Comparison of ENCODE assay signal across 8 cellular contexts in genomic region chr1:28088168-28088961, GRCh38. TPM values are rescaled to one million over a fixed set of nuclear protein-coding genes. Genes with fewer than 3 reads are reported as not detected.
DNase-seq lines count a peak whose midpoint lies in the region; ATAC-seq, FAIRE-seq and TF ChIP-seq lines count a peak whose summit lies in the region.

Gene EYA3 (minus strand): TSS chr1:28088610. CDS start chr1:28058026, 30,584 bp downstream.

- intact Hi-C loops in natural killer cell (cut with micrococcal nuclease): loop anchor here (1.0 to 5.0 kb wide), 4 partner anchors 111 to 419 kb away; partner anchors contain the start of gene RCC1

- no peaks in the 10 kb centered on the region for H3K9me3 Mint-ChIP-seq in natural killer cell

- no peaks in the 10 kb centered on the region for H3K36me3 ChIP-seq in Loucy (ENCODE audit: insufficient read depth, low read length)

- FAIRE-seq in H54 (lab: Jason Lieb, UNC): peak; percentile 91

- H2AFZ ChIP-seq in Loucy (ENCODE audit: low read length): peak within 1 kb of the TSS; percentile 91

- peaks cover 32% of the 10 kb centered on the region for H3K4me1 ChIP-seq in Loucy (ENCODE audit: insufficient read depth, low read length, poor library complexity, severe bottlenecking)

- peak within 1 kb of the TSS; percentile 94 for H3K4me3 Mint-ChIP-seq in natural killer cell

- H3K9me3 ChIP-seq in Loucy (ENCODE audit: insufficient read depth, low read depth, low read length): no peaks in the 10 kb centered on the region

- peaks cover 48 to 50% of the 10 kb centered on the region in 2 donors for H3K4me1 Mint-ChIP-seq in natural killer cell

- no peaks in the 10 kb centered on the region for H3K27me3 ChIP-seq in Loucy (ENCODE audit: insufficient read depth, low read length, poor library complexity, severe bottlenecking)

- ATAC-seq in natural killer cell: peak; percentile 94 to 99 (median 94)

- TF ChIP-seq CTCF in Loucy (conservative IDR thresholded peaks at IDR 0.05; ENCODE audit: low read length): no peak
- no peak for TF ChIP-seq CTCF in natural killer cell (IDR thresholded peaks at IDR 0.05)

- peak within 1 kb of the TSS; percentile 95 to 99 for H3K27ac Mint-ChIP-seq in natural killer cell

- peak within 1 kb of the TSS; percentile 95 for H3K4me3 ChIP-seq in Loucy (ENCODE audit: low read length, poor library complexity, severe bottlenecking)

- H3F3A ChIP-seq in Loucy (ENCODE audit: low read depth): no peaks in the 10 kb centered on the region

- H3K9ac ChIP-seq in Loucy (ENCODE audit: low read depth, low read length, poor library complexity, severe bottlenecking): peak within 1 kb of the TSS; percentile 91

- peak; percentile 98 for DNase-seq in EL
- DNase-seq in H54 (ENCODE audit: insufficient read length, low spot score): peak; percentile 78
- DNase-seq in activated T-helper 9 cell treated with anti-CD3 and anti-CD28 coated beads, Interleukin-2, amount 50 U/mL, for 16 hours (ENCODE audit: low read depth): peak; percentile 98
- peak; percentile 97 for DNase-seq in fibroblast of peridontal ligament (ENCODE audit: extremely low read depth)
- peak; percentile 100 for DNase-seq in natural killer cell
- peak; percentile 97 for DNase-seq in stimulated activated naive CD4-positive, alpha-beta T cell treated with Interleukin-2 at 50 U/mL for 16 hours (lab: John Stamatoyannopoulos, UW)

- no peaks in the 10 kb centered on the region for H3K27me3 Mint-ChIP-seq in natural killer cell (ENCODE audit: low read depth in 2 of 2)

- no peaks in the 10 kb centered on the region for H3K9me2 ChIP-seq in Loucy (replicated peaks; ENCODE audit: low read depth, low read length)

- H3K79me2 ChIP-seq in Loucy (ENCODE audit: insufficient read depth, low read length): peaks cover 48% of the 10 kb centered on the region

- H3K4me2 ChIP-seq in Loucy (ENCODE audit: low read depth, low read length, poor library complexity, severe bottlenecking): peak within 1 kb of the TSS; percentile 92

- no peaks in the 10 kb centered on the region for H3K36me3 Mint-ChIP-seq in natural killer cell

- peaks cover 31% of the 10 kb centered on the region for H4K20me1 ChIP-seq in Loucy (ENCODE audit: insufficient read depth, low read length, poor library complexity, severe bottlenecking)

- TF ChIP-seq POLR2A in H54 (IDR thresholded peaks at IDR 0.05; ENCODE audit: low read depth, low read length): peak; percentile 69
- TF ChIP-seq POLR2A in Raji (IDR thresholded peaks at IDR 0.05; ENCODE audit: insufficient read depth, low read depth, low read length): peak; percentile 98

RNA-seq across cellular contexts. Expression of gene EYA3, which starts in this region (rescaled TPM):
- total RNA-seq in natural killer cell: 10 to 100 TPM; 17.7 to 25.2 (median 19.1) TPM

Comparison
In these comparisons a context has a peak if more than half of its experiments do, and no peak if none do; other contexts are left out.
1. Peak in every context shown above with its lines: DNase-seq, ATAC-seq and H3K4me3 ChIP-seq.